Comparison of ENCODE assay signal across 1 cellular context in genomic region chr15:39154136-39154770, GRCh38.
TF ChIP-seq lines count a peak whose summit lies in the region.

No MANE protein-coding gene starts in this region.

TF ChIP-seq in HCT116, 20 proteins besides CTCF, POLR2A, EP300 and RAD21 (continued from another document):
- TF ChIP-seq REST (IDR thresholded peaks at IDR 0.05; ENCODE audit: low read depth) (no peak), SIN3A (IDR thresholded peaks at IDR 0.05; ENCODE audit: low read depth) (no peak), TCF7L2 (IDR thresholded peaks at IDR 0.05; ENCODE audit: borderline replicate concordance, extremely low read depth, insufficient read depth, insufficient read length) (no peak), YY1 (IDR thresholded peaks at IDR 0.05; ENCODE audit: extremely low read depth, insufficient replicate concordance, low read depth, low read length) (no peak), CEBPB (IDR thresholded peaks at IDR 0.05; ENCODE audit: low read depth) (no peak)
